9 cellular contexts compared by ENCODE assay signal in genomic region chr14:73526036-73526984, GRCh38. TPM values are rescaled to one million over a fixed set of nuclear protein-coding genes. Genes with fewer than 3 reads are reported as not detected.
A peak's percentile ranks its signal among the peaks of the same experiment; 100 is the strongest.
DNase-seq lines count a peak whose midpoint lies in the region; ATAC-seq, FAIRE-seq and TF ChIP-seq lines count a peak whose summit lies in the region.
"Had no signal": no experiment of that assay in that cellular context is flagged by ENCODE, and none has a peak within 500 bp of the region (broad histone marks: within the 10 kb centered on the region; RNA-seq: fewer than 3 reads in every experiment).

No MANE protein-coding gene starts in this region.

- DNase-seq in HFFc6: peak; percentile 54
- DNase-seq in MCF 10A (ENCODE audit: unreplicated experiment): peak; percentile 75
- peak in 5 of 6 donors; percentile 80 to 87 (median 86) for DNase-seq in pancreas
- DNase-seq in superior temporal gyrus (ENCODE audit: extremely low spot score): no peak
- no peak for DNase-seq in DMS153 treated with DMSO at 0.1 percent for 48 hours (lab: John Stamatoyannopoulos, UW; ENCODE audit: unreplicated experiment)
- DNase-seq: CD8-positive, alpha-beta memory T cell; dorsolateral prefrontal cortex had no signal

- H3K4me3 Mint-ChIP-seq in HFFc6 (no peak overlapping the region), MCF 10A (ENCODE audit: unreplicated experiment) (no peak overlapping the region)
- H3K4me3 Mint-ChIP-seq: CD8-positive, alpha-beta memory T cell; WTC11 had no signal

- CTCF ChIA-PET in MCF 10A (lab: Yijun Ruan, JAX): interaction anchor here (0.6 to 3.3 kb wide), 6 partner anchors 15 to 353 kb away, joined by 3 to 19 read pairs (median 4); no protein-coding TSS in a partner anchor

- H3K36me3 Mint-ChIP-seq in HFFc6 (ENCODE audit: low read depth) (no peaks in the 10 kb centered on the region), MCF 10A (ENCODE audit: insufficient read depth, unreplicated experiment) (no peaks in the 10 kb centered on the region)
- H3K36me3 Mint-ChIP-seq: WTC11 had no signal

- no peak for TF ChIP-seq CTCF in HFFc6 (IDR thresholded peaks at IDR 0.05)
- no peak for TF ChIP-seq CTCF in MCF 10A (IDR thresholded peaks at IDR 0.05; ENCODE audit: unreplicated experiment)
- no peak for TF ChIP-seq CTCF in pancreas (IDR thresholded peaks at IDR 0.05)

- intact Hi-C loops in MCF 10A (cut with micrococcal nuclease): loop anchor here (5.0 kb wide), 1 partner anchor 41 kb away; the partner anchor contains the start of gene ACOT2
- intact Hi-C loops in pancreas (cut with DNase I): no loop called here

- no peaks in the 10 kb centered on the region for H3K36me3 ChIP-seq in pancreas

- no peak for FAIRE-seq in pancreas (lab: Jason Lieb, UNC)

- BruUV-seq in MCF 10A (replicated peaks; lab: Mats Ljungman, UMichigan): no TSS peak

- no peaks in the 10 kb centered on the region for H3K9me3 ChIP-seq in pancreas

- POLR2A ChIA-PET in MCF 10A (lab: Yijun Ruan, JAX): interaction anchor here (0.5 to 4.5 kb wide), 7 partner anchors 11 to 215 kb away, joined by 3 to 33 read pairs (median 3); partner anchors contain the start of genes ACOT1, ACOT2 and RIOX1

- H3K4me3 ChIP-seq in pancreas: no peak overlapping the region
- H3K4me3 ChIP-seq: dorsolateral prefrontal cortex had no signal

- H3K9me3 Mint-ChIP-seq in HFFc6 (no peaks in the 10 kb centered on the region), MCF 10A (ENCODE audit: unreplicated experiment) (no peaks in the 10 kb centered on the region)
- H3K9me3 Mint-ChIP-seq: CD8-positive, alpha-beta memory T cell; WTC11 had no signal

- peaks cover 2% of the 10 kb centered on the region for H3K27me3 Mint-ChIP-seq in HFFc6 (ENCODE audit: insufficient read depth)
- H3K27me3 Mint-ChIP-seq in MCF 10A (ENCODE audit: insufficient read depth, unreplicated experiment): no peaks in the 10 kb centered on the region
- H3K27me3 Mint-ChIP-seq: CD8-positive, alpha-beta memory T cell had no signal

- H3K4me1 ChIP-seq in pancreas: peaks cover 0 to 6% (median 4%) of the 10 kb centered on the region in 3 donors

- peak overlapping the region; percentile 67 for H3K27ac Mint-ChIP-seq in HFFc6
- H3K27ac Mint-ChIP-seq in MCF 10A (ENCODE audit: low read depth, unreplicated experiment): peak overlapping the region; percentile 67
- H3K27ac Mint-ChIP-seq: CD8-positive, alpha-beta memory T cell; WTC11 had no signal

- peaks cover 11% of the 10 kb centered on the region for H3K4me1 Mint-ChIP-seq in HFFc6 (ENCODE audit: low read depth)
- peaks cover 17% of the 10 kb centered on the region for H3K4me1 Mint-ChIP-seq in MCF 10A (ENCODE audit: insufficient read depth, unreplicated experiment)
- H3K4me1 Mint-ChIP-seq: CD8-positive, alpha-beta memory T cell had no signal

- ATAC-seq in pancreas (peak; percentile 95 to 99 (median 97)), HG02973 (IDR thresholded peaks at IDR 0.05; ENCODE audit: unreplicated experiment) (no peak)
- ATAC-seq: WTC11 had no signal

- WGBS in pancreas, 2 donors: 69 to 75% methylated on average over 6 of the region's 6 CpGs

- peak overlapping the region in 2 of 4 donors; percentile 5 to 22 for H3K27ac ChIP-seq in pancreas
- H3K27ac ChIP-seq: dorsolateral prefrontal cortex had no signal

- H3K27me3 ChIP-seq in pancreas: no peaks in the 10 kb centered on the region
- H3K27me3 ChIP-seq: dorsolateral prefrontal cortex had no signal

RNA-seq across cellular contexts. Expression of gene ACOT1, which starts 10.6 kb away (rescaled TPM):
- total RNA-seq in HFFc6 (2021; fragmentation: NEBNext Ultra II Directional; extraction: Animal tissue kit (Norgen Biotek cat#: 25700)): 1 to 10 TPM; 4.2 to 8.2 (median 5.9) TPM
- total RNA-seq in MCF 10A (2022) (2.1 and 2.8 TPM in 2 replicates), pancreas (1 to 10 TPM in 5 of 6 donors, under 1 TPM in 1; 0.69 to 2.8 (median 1.5) TPM)
- polyA plus RNA-seq in pancreas: 1 to 10 TPM; 1.0 to 1.5 TPM

RNA-seq across cellular contexts. Expression of gene HEATR4, which starts 32.4 kb away (rescaled TPM):
- not detected for total RNA-seq in HFFc6 (2021; fragmentation: NEBNext Ultra II Directional; extraction: Animal tissue kit (Norgen Biotek cat#: 25700))
- total RNA-seq in MCF 10A (2022) (0.37 and 1.8 TPM in 2 replicates), pancreas (under 1 TPM in 5 of 6 donors, not detected in 1; 0.09 to 0.22 (median 0.14) TPM)
- under 1 TPM; 0.05 to 0.65 TPM for polyA plus RNA-seq in pancreas
- total RNA-seq: CD8-positive, alpha-beta memory T cell had no signal

RNA-seq across cellular contexts. Expression of gene RIOX1, which starts 35.6 kb away (rescaled TPM):
- 10 to 100 TPM; 10.7 to 13.3 (median 11.8) TPM for total RNA-seq in HFFc6 (2021; fragmentation: NEBNext Ultra II Directional; extraction: Animal tissue kit (Norgen Biotek cat#: 25700))
- total RNA-seq in MCF 10A (2022) (12.3 and 12.4 TPM in 2 replicates), pancreas (1 to 10 TPM; 4.3 to 8.0 (median 6.6) TPM)
- polyA plus RNA-seq in pancreas: 1 to 10 TPM; 4.1 to 4.3 TPM

RNA-seq across cellular contexts. Expression of gene ACOT2, which starts 42.7 kb away (rescaled TPM):
- total RNA-seq in HFFc6 (2021; fragmentation: NEBNext Ultra II Directional; extraction: Animal tissue kit (Norgen Biotek cat#: 25700)): 10 to 100 TPM; 18.4 to 24.0 (median 20.9) TPM
- total RNA-seq in MCF 10A (2022): 18.5 and 23.4 TPM in 2 replicates
- 10 to 100 TPM in 3 of 6 donors, 1 to 10 TPM in 3; 4.4 to 11.6 (median 9.3) TPM for total RNA-seq in pancreas
- 10 to 100 TPM in 1 of 2 donors, 1 to 10 TPM in 1; 9.3 to 12.8 TPM for polyA plus RNA-seq in pancreas

Comparison
In these comparisons a context has a peak if more than half of its experiments do, and no peak if none do; other contexts are left out.
1. DNase-seq: peak in HFFc6 (single experiment), MCF 10A (single experiment) and pancreas (5 of 6); none in superior temporal gyrus (single experiment) and DMS153 treated with DMSO at 0.1 percent for 48 hours (single experiment).